In the genomic region with DNA sequence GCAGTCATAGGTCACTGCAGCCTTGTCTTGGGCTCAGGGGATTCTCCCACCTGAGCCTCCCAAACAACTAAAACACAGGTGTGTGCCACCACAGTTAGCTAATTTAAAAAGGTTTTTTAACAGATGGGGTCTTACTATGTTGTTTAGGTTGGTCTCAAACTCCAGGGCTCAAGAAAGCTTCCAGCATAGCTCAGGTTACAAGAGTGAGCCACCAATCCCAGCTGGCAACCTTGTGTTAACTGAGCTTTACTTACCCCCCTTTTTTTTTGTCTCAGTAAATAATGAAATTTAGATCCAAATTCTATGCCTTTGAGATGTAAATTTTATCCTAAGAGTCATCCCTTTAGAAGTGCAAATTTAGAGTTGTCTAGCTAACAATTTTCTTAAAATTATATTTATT, we compare ENCODE assay signal across 20 cellular contexts.
DNase-seq lines count a peak whose midpoint lies in the region; ATAC-seq and TF ChIP-seq lines count a peak whose summit lies in the region.
"Had no signal": no experiment of that assay in that cellular context is flagged by ENCODE, and none has a peak within 500 bp of the region (broad histone marks: within the 10 kb centered on the region; RNA-seq: fewer than 3 reads in every experiment).

No MANE protein-coding gene starts in this region.

- 0 out of 2 replicates have a peak, but pooled peaks cover 4% of the 10 kb centered on the region for H3K36me3 ChIP-seq in HAP-1 (replicated peaks)
- H3K36me3 ChIP-seq in Caco-2 (ENCODE audit: control insufficient read depth, insufficient read depth, low read length): no peaks in the 10 kb centered on the region
- H3K36me3 ChIP-seq: BE2C, BLaER1 had no signal

- in situ Hi-C loops in HAP-1 (cut with MboI; ENCODE audit: low sequenced_read_pairs): no loop called here

- CTCF ChIA-PET in WTC11 (lab: Charles Lee): interaction anchor here (0.9 kb wide), 1 partner anchor 104 kb away, joined by 3 read pairs; no protein-coding TSS in a partner anchor
- CTCF ChIA-PET in Caco-2 (lab: Charles Lee): no interaction called here

- H3K9me3 Mint-ChIP-seq in WTC11: peaks cover 14% of the 10 kb centered on the region
- no peaks in the 10 kb centered on the region for H3K9me3 Mint-ChIP-seq in Caco-2 (ENCODE audit: unreplicated experiment)

- H3K4me1 Mint-ChIP-seq in WTC11 (peaks cover 49% of the 10 kb centered on the region), Caco-2 (ENCODE audit: low read depth, unreplicated experiment) (no peaks in the 10 kb centered on the region)
- H3K4me1 Mint-ChIP-seq: CD14-positive monocyte; CD4-positive, alpha-beta memory T cell; CD4-positive, CD25-positive, alpha-beta regulatory T cell; CD8-positive, alpha-beta memory T cell had no signal

- H3K4me1 ChIP-seq in HAP-1 (peaks cover 57% of the 10 kb centered on the region), Caco-2 (no peaks in the 10 kb centered on the region)
- H3K4me1 ChIP-seq: BE2C, BLaER1 had no signal

- intact Hi-C loops in Caco-2 (cut with micrococcal nuclease; ENCODE audit: unreplicated experiment): no loop called here

- BruUV-seq in Caco-2 (replicated peaks; lab: Mats Ljungman, UMichigan): no TSS peak

- POLR2A ChIA-PET in WTC11 (lab: Charles Lee): interaction anchor here (0.7 kb wide), 1 partner anchor 19 kb away, joined by 3 read pairs; no protein-coding TSS in a partner anchor
- POLR2A ChIA-PET in Caco-2 (lab: Charles Lee): no interaction called here

- H3K9me3 ChIP-seq in HAP-1 (no peaks in the 10 kb centered on the region; the same call in 1 of the 2 replicates), Caco-2 (no peaks in the 10 kb centered on the region)
- H3K9me3 ChIP-seq: BE2C, BLaER1 had no signal

- H3K27me3 Mint-ChIP-seq in WTC11 (ENCODE audit: low read depth): peaks cover 12% of the 10 kb centered on the region
- no peaks in the 10 kb centered on the region for H3K27me3 Mint-ChIP-seq in Caco-2 (ENCODE audit: insufficient read depth, unreplicated experiment)
- H3K27me3 Mint-ChIP-seq: CD4-positive, alpha-beta memory T cell; CD4-positive, CD25-positive, alpha-beta regulatory T cell; CD8-positive, alpha-beta memory T cell had no signal

- ATAC-seq in WTC11: peak; percentile 79
- ATAC-seq in GM21390 (IDR thresholded peaks at IDR 0.05; ENCODE audit: unreplicated experiment): no peak

- H3K4me3 Mint-ChIP-seq in WTC11: no peak overlapping the region
- H3K4me3 Mint-ChIP-seq in Caco-2 (ENCODE audit: unreplicated experiment): no peak overlapping the region
- H3K4me3 Mint-ChIP-seq: CD14-positive monocyte; CD4-positive, alpha-beta memory T cell; CD4-positive, CD25-positive, alpha-beta regulatory T cell; CD8-positive, alpha-beta memory T cell had no signal

- H3K27me3 ChIP-seq in HAP-1 (ENCODE audit: low read depth) (no peaks in the 10 kb centered on the region), Caco-2 (replicated peaks; ENCODE audit: control insufficient read depth, insufficient read depth, low read length) (no peaks in the 10 kb centered on the region)
- H3K27me3 ChIP-seq: BE2C, BLaER1 had no signal

- DNase-seq in HAP-1 (ENCODE audit: low spot score in 2 of 2): peak; percentile 51 to 67
- no peak for DNase-seq in WTC11 (ENCODE audit: low spot score)
- peak; percentile 30 for DNase-seq in iPS DF 19.7 (ENCODE audit: low read depth, low spot score)
- DNase-seq in DMS79 treated with DMSO at 0.1 percent for 48 hours (lab: John Stamatoyannopoulos, UW): no peak
- DNase-seq in Caco-2: no peak
- no peak for DNase-seq in DMS153 (lab: John Stamatoyannopoulos, UW)
- DNase-seq: 8988T; BE2C; C1 segment of cervical spinal cord; Calu3; CD4-positive, alpha-beta memory T cell; CD4-positive, CD25-positive, alpha-beta regulatory T cell; CD8-positive, alpha-beta memory T cell; COR-L47; DMS53; DMS79; GF-D8 had no signal

- H3K27ac Mint-ChIP-seq in WTC11 (no peak overlapping the region), Caco-2 (ENCODE audit: unreplicated experiment) (no peak overlapping the region)
- H3K27ac Mint-ChIP-seq: CD14-positive monocyte; CD4-positive, alpha-beta memory T cell; CD4-positive, CD25-positive, alpha-beta regulatory T cell; CD8-positive, alpha-beta memory T cell had no signal

- H3K36me3 Mint-ChIP-seq in WTC11: no peaks in the 10 kb centered on the region
- no peaks in the 10 kb centered on the region for H3K36me3 Mint-ChIP-seq in Caco-2 (ENCODE audit: insufficient read depth, unreplicated experiment)
- H3K36me3 Mint-ChIP-seq: CD14-positive monocyte; CD4-positive, alpha-beta memory T cell; CD4-positive, CD25-positive, alpha-beta regulatory T cell; CD8-positive, alpha-beta memory T cell had no signal

- H3K4me3 ChIP-seq in HAP-1 (no peak overlapping the region), Caco-2 (ENCODE audit: low read depth, low read length) (no peak overlapping the region)
- H3K4me3 ChIP-seq: BLaER1 had no signal

- no peak for TF ChIP-seq CTCF in WTC11 (IDR thresholded peaks at IDR 0.05)
- no peak for TF ChIP-seq CTCF in Caco-2 (IDR thresholded peaks at IDR 0.05; ENCODE audit: insufficient read depth in 1 of 2, low read depth in 1 of 2, low read length in 1 of 2, severe bottlenecking in 1 of 2, unreplicated experiment in 1 of 2)

TF ChIP-seq in WTC11, 78 proteins besides CTCF, POLR2A, EP300 and RAD21 (continues in another document):
- TF ChIP-seq, protein P1, sequence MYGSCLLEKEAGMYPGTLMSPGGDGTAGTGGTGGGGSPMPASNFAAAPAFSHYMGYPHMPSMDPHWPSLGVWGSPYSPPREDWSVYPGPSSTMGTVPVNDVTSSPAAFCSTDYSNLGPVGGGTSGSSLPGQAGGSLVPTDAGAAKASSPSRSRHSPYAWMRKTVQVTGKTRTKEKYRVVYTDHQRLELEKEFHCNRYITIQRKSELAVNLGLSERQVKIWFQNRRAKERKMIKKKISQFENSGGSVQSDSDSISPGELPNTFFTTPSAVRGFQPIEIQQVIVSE (CRISPR knock-in tag; IDR thresholded peaks at IDR 0.05; ENCODE audit: borderline replicate concordance): no peak
- TF ChIP-seq ELF4 (CRISPR knock-in tag; IDR thresholded peaks at IDR 0.05; ENCODE audit: low read depth) (no peak), EMX1 (CRISPR knock-in tag; IDR thresholded peaks at IDR 0.05) (no peak), ZSCAN18 (CRISPR knock-in tag; IDR thresholded peaks at IDR 0.05) (no peak), NR1H2 (CRISPR knock-in tag; IDR thresholded peaks at IDR 0.05) (no peak), MYBL2 (CRISPR knock-in tag; IDR thresholded peaks at IDR 0.05) (no peak), PRRX2 (CRISPR knock-in tag; IDR thresholded peaks at IDR 0.05) (no peak)
- TF ChIP-seq, protein P2, sequence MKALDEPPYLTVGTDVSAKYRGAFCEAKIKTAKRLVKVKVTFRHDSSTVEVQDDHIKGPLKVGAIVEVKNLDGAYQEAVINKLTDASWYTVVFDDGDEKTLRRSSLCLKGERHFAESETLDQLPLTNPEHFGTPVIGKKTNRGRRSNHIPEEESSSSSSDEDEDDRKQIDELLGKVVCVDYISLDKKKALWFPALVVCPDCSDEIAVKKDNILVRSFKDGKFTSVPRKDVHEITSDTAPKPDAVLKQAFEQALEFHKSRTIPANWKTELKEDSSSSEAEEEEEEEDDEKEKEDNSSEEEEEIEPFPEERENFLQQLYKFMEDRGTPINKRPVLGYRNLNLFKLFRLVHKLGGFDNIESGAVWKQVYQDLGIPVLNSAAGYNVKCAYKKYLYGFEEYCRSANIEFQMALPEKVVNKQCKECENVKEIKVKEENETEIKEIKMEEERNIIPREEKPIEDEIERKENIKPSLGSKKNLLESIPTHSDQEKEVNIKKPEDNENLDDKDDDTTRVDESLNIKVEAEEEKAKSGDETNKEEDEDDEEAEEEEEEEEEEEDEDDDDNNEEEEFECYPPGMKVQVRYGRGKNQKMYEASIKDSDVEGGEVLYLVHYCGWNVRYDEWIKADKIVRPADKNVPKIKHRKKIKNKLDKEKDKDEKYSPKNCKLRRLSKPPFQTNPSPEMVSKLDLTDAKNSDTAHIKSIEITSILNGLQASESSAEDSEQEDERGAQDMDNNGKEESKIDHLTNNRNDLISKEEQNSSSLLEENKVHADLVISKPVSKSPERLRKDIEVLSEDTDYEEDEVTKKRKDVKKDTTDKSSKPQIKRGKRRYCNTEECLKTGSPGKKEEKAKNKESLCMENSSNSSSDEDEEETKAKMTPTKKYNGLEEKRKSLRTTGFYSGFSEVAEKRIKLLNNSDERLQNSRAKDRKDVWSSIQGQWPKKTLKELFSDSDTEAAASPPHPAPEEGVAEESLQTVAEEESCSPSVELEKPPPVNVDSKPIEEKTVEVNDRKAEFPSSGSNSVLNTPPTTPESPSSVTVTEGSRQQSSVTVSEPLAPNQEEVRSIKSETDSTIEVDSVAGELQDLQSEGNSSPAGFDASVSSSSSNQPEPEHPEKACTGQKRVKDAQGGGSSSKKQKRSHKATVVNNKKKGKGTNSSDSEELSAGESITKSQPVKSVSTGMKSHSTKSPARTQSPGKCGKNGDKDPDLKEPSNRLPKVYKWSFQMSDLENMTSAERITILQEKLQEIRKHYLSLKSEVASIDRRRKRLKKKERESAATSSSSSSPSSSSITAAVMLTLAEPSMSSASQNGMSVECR (CRISPR knock-in tag; IDR thresholded peaks at IDR 0.05; ENCODE audit: borderline replicate concordance): no peak
- TF ChIP-seq, protein P3, sequence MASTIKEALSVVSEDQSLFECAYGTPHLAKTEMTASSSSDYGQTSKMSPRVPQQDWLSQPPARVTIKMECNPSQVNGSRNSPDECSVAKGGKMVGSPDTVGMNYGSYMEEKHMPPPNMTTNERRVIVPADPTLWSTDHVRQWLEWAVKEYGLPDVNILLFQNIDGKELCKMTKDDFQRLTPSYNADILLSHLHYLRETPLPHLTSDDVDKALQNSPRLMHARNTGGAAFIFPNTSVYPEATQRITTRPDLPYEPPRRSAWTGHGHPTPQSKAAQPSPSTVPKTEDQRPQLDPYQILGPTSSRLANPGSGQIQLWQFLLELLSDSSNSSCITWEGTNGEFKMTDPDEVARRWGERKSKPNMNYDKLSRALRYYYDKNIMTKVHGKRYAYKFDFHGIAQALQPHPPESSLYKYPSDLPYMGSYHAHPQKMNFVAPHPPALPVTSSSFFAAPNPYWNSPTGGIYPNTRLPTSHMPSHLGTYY (CRISPR knock-in tag; IDR thresholded peaks at IDR 0.05): no peak

Comparison
In these comparisons a context has a peak if more than half of its experiments do, and no peak if none do; other contexts are left out.
1. DNase-seq: peak in HAP-1 (2 of 2) and iPS DF 19.7 (single experiment); none in WTC11 (single experiment), DMS79 treated with DMSO at 0.1 percent for 48 hours (single experiment), Caco-2 (0 of 2) and DMS153 (single experiment).